Comparison of ENCODE assay signal across 8 cellular contexts in the genomic region with DNA sequence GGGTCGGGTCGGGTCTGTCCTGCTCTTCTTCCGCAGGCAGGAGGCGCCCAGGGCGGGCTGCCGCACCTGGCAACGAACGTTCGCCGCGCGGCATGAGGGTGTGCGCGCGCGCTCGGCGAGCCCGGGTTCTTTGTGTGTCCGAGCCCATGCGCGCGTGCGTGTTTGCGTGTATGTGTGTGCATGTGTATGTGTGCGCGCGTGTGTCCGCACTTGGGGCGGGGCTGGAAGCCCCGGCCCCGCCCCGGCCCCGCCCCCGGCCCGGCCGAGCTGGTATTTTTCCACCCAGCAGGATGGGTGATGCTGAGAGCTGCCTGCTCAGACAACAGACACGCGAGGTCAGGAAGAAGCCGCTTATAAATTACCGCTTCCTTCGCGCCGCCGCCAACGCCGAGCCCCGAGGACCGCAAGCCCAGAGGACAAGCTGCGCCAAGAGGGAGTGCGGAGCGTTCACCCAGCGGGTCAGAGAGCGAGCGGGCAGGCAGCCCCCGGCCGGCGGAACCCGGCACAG. TPM values are rescaled to one million over a fixed set of nuclear protein-coding genes. Genes with fewer than 3 reads are reported as not detected.
A peak's percentile ranks its signal among the peaks of the same experiment; 100 is the strongest.
DNase-seq lines count a peak whose midpoint lies in the region; ATAC-seq and TF ChIP-seq lines count a peak whose summit lies in the region.

SLC6A6 (plus strand) TSS at position 303 of the 508 bp plus-strand sequence. CDS start 41,029 bp downstream, outside the sequence.

- TF ChIP-seq CTCF in PC-9 (conservative IDR thresholded peaks at IDR 0.05), result peak; percentile 57

- H3K4me3 ChIP-seq in PC-9, result peak within 1 kb of the TSS; percentile 88
- peak within 1 kb of the TSS; percentile 44 to 72 for H3K4me3 ChIP-seq in esophagus (ENCODE audit: low read depth in 1 of 2, low read length in 2 of 2)
- H3K4me3 ChIP-seq in muscle layer of colon (ENCODE audit: low read depth in 1 of 2, low read length in 2 of 2), result peak within 1 kb of the TSS; percentile 54 to 66

- in situ Hi-C loops in KBM-7 (cut with MboI; ENCODE audit: low pct_unique_long_range_greater_than_20kb, low sequenced_read_pairs), result no loop called here

- H3K27ac ChIP-seq in PC-9, result peak within 1 kb of the TSS; percentile 99
- peak within 1 kb of the TSS; percentile 90 to 91 for H3K27ac ChIP-seq in esophagus (ENCODE audit: low read depth in 2 of 2, low read length in 1 of 2)
- H3K27ac ChIP-seq in muscle layer of colon (ENCODE audit: low read depth, low read length), result peak within 1 kb of the TSS; percentile 79

- CTCF ChIA-PET in PC-9 (lab: Charles Lee), result interaction anchor here (0.6 to 1.0 kb wide), 3 partner anchors 16 to 199 kb away, joined by 3 to 4 read pairs (median 3); no protein-coding TSS in a partner anchor

- DNase-seq in DMS79 (lab: John Stamatoyannopoulos, UW), result peak; percentile 79
- DNase-seq in KBM-7, result peak; percentile 95
- peak; percentile 82 to 97 for DNase-seq in PC-9
- DNase-seq in activated T-cell treated with anti-CD3 and anti-CD28 coated beads, Interleukin-2, amount 50 U/mL, for 1 hour, result peak; percentile 94
- peak; percentile 81 to 84 for DNase-seq in stimulated activated CD8-positive, alpha-beta memory T cell treated with anti-CD3 and anti-CD28 coated beads, Interleukin-7, amount 100 ng/mL, for 1 hour (ENCODE audit: low read depth in 2 of 2)

- H3K27me3 ChIP-seq in PC-9 (ENCODE audit: insufficient read depth, low read depth), result no peaks in the 10 kb centered on the region
- H3K27me3 ChIP-seq in esophagus (ENCODE audit: control insufficient read depth in 1 of 2, insufficient read depth in 2 of 2, low read length in 2 of 2), result no peaks in the 10 kb centered on the region
- no peaks in the 10 kb centered on the region for H3K27me3 ChIP-seq in muscle layer of colon (ENCODE audit: control insufficient read depth in 1 of 2, insufficient read depth in 2 of 2, low read length in 2 of 2)

- H2AFZ ChIP-seq in PC-9, result peak within 1 kb of the TSS; percentile 84

- H3K4me1 ChIP-seq in PC-9 (replicated peaks; ENCODE audit: insufficient read depth) (peaks cover 39% of the 10 kb centered on the region), esophagus (ENCODE audit: control insufficient read depth in 2 of 2, insufficient read depth in 2 of 2, low read length in 1 of 2) (peaks cover 0 to 13% of the 10 kb centered on the region in 2 donors), muscle layer of colon (ENCODE audit: insufficient read depth, low read length) (peaks cover 39% of the 10 kb centered on the region)

- POLR2A ChIA-PET in PC-9 (lab: Charles Lee; ENCODE audit: unreplicated experiment), result interaction anchor here (0.6 to 1.3 kb wide), 4 partner anchors 9 to 79 kb away, joined by 3 to 7 read pairs (median 4); no protein-coding TSS in a partner anchor

- no TSS peak for BruUV-seq in PC-9 (replicated peaks; lab: Mats Ljungman, UMichigan)

- no peak within 1 kb of the TSS for H3K9ac ChIP-seq in muscle layer of colon (ENCODE audit: low read length)

- H3K79me2 ChIP-seq in PC-9 (ENCODE audit: low read depth), result peaks cover 47% of the 10 kb centered on the region

- intact Hi-C loops in PC-9 (cut with micrococcal nuclease; ENCODE audit: unreplicated experiment), result loop anchor here (1.0 to 10.0 kb wide), 7 partner anchors 30 to 198 kb away; no protein-coding TSS in a partner anchor

- 0% methylated on average over 46 to 59 of the region's 59 CpGs for WGBS in esophagus, 2 donors

- no peaks in the 10 kb centered on the region for H3K9me2 ChIP-seq in PC-9 (ENCODE audit: insufficient read depth)

- H4K20me1 ChIP-seq in PC-9 (ENCODE audit: insufficient read depth), result peaks cover 12% of the 10 kb centered on the region; the same call in 1 of the 2 replicates

- peaks cover 52% of the 10 kb centered on the region for H3F3A ChIP-seq in PC-9 (ENCODE audit: insufficient read depth, low read depth)

- H3K4me2 ChIP-seq in PC-9, result peak within 1 kb of the TSS; percentile 88

- ATAC-seq in GM21619 (IDR thresholded peaks at IDR 0.05; ENCODE audit: unreplicated experiment), result peak; percentile 66

- H3K36me3 ChIP-seq in PC-9 (ENCODE audit: low read depth) (0 out of 2 replicates have a peak, but pooled peaks cover 9% of the 10 kb centered on the region), esophagus (ENCODE audit: control insufficient read depth in 2 of 2, insufficient read depth in 2 of 2, low read length in 1 of 2) (no peaks in the 10 kb centered on the region), muscle layer of colon (ENCODE audit: insufficient read depth, low read length) (no peaks in the 10 kb centered on the region)

- H3K9me3 ChIP-seq in PC-9 (ENCODE audit: insufficient read depth, low read depth) (no peaks in the 10 kb centered on the region), esophagus (ENCODE audit: control insufficient read depth in 2 of 2, insufficient read depth in 1 of 2, low read depth in 1 of 2, low read length in 1 of 2) (no peaks in the 10 kb centered on the region), muscle layer of colon (ENCODE audit: low read length) (no peaks in the 10 kb centered on the region)

RNA-seq across cellular contexts. Expression of gene SLC6A6, which starts in this region (rescaled TPM):
- total RNA-seq in PC-9 (2021), result 84.9 and 122 TPM in 2 replicates
- 1 to 10 TPM; 2.5 to 3.8 TPM for polyA plus RNA-seq in esophagus

Comparison
In these comparisons a context has a peak if more than half of its experiments do, and no peak if none do; other contexts are left out.
1. Peak in every context shown above with its lines: DNase-seq, ATAC-seq, H3K4me3 ChIP-seq and H3K27ac ChIP-seq.